8 cellular contexts compared by ENCODE assay signal in the genomic region with DNA sequence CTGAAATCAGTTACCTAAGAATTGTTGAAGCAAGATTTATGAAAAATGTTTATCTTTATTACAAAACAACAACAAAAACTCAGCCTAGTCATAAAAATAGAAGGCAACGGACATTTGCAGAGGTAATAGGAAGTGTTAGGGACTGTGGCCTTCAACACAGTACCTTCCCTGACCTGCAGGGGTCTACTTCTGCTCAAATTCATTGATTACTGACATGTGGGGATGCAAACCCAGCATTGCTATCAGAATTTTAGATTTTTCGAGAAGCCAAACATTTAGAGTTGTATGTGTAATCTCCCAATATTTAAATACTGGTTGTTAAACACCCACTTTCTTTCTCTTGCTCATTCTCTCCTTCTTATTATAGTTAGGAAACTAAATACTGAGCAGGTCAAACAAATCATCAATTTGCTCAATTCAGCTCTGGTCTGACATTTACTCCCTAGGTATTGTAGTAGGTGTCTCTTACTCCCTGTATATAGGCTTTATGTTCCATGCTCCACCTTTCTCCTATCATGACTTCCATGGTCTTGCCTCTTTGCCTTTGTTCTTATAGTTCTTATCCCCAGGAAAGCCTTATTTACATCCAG.
A peak's percentile ranks its signal among the peaks of the same experiment; 100 is the strongest.
DNase-seq lines count a peak whose midpoint lies in the region; ATAC-seq and TF ChIP-seq lines count a peak whose summit lies in the region.

No MANE protein-coding gene starts in this region.

- H3K27ac ChIP-seq in AG04450 (ENCODE audit: low read depth, low read length): no peak overlapping the region
- H3K27ac ChIP-seq in mesendoderm (ENCODE audit: low read depth, low read length): no peak overlapping the region
- no peak overlapping the region for H3K27ac ChIP-seq in sigmoid colon

- TF ChIP-seq POLR2A in sigmoid colon (IDR thresholded peaks at IDR 0.05): no peak

- no peak overlapping the region for H4K8ac ChIP-seq in mesendoderm (ENCODE audit: low read depth, low read length)

- TF ChIP-seq CTCF in AG04450 (IDR thresholded peaks at IDR 0.05; ENCODE audit: low read depth, low read length) (peak; percentile 38), sigmoid colon (IDR thresholded peaks at IDR 0.05) (no peak)

- POLR2A ChIA-PET in AG04450 (lab: Yijun Ruan, JAX): no interaction called here

- H3K27me3 Mint-ChIP-seq in activated T-cell treated with anti-CD3 and anti-CD28 coated beads, Interleukin-2, amount 50 U/mL, for 4 hours (ENCODE audit: low read depth): no peaks in the 10 kb centered on the region

- H3K9me3 ChIP-seq in AG04450 (ENCODE audit: control insufficient read depth, insufficient read depth, low read length): no peaks in the 10 kb centered on the region
- no peaks in the 10 kb centered on the region for H3K9me3 ChIP-seq in sigmoid colon

- H3K4me3 ChIP-seq in AG04450 (ENCODE audit: low read depth, low read length) (no peak overlapping the region), mesendoderm (ENCODE audit: low read length) (no peak overlapping the region), sigmoid colon (no peak overlapping the region)
- H3K4me3 ChIP-seq in Jurkat, Clone E6-1 (ENCODE audit: low read length): no peak overlapping the region

- DNase-seq in AG04450 (ENCODE audit: low read depth, low spot score) (no peak), mesendoderm (peak; percentile 58), sigmoid colon (no peak), ureter (ENCODE audit: low spot score) (no peak)
- DNase-seq in Jurkat, Clone E6-1 (ENCODE audit: low read depth, low spot score): peak; percentile 29
- DNase-seq in activated T-cell treated with anti-CD3 and anti-CD28 coated beads, Interleukin-2, amount 50 U/mL, for 4 hours: peak; percentile 25

- no peak for TF ChIP-seq EP300 in sigmoid colon (IDR thresholded peaks at IDR 0.05)

- H3K9ac ChIP-seq in mesendoderm (ENCODE audit: low read length): no peak overlapping the region

- WGBS in mesendoderm (ENCODE audit: extremely low coverage, insufficient coverage, low lambda C conversion rate): no CpG with 5 or more reads among the region's 2 CpGs
- WGBS in sigmoid colon, 2 donors: 56 to 68% methylated on average over 2 of the region's 2 CpGs

- H3K9me3 Mint-ChIP-seq in activated T-cell treated with anti-CD3 and anti-CD28 coated beads, Interleukin-2, amount 50 U/mL, for 4 hours: peaks cover 4% of the 10 kb centered on the region

- H3K4me1 Mint-ChIP-seq in activated T-cell treated with anti-CD3 and anti-CD28 coated beads, Interleukin-2, amount 50 U/mL, for 4 hours (ENCODE audit: low read depth): peaks cover 49% of the 10 kb centered on the region

- H3K18ac ChIP-seq in mesendoderm (ENCODE audit: low read length): no peak overlapping the region

- no peaks in the 10 kb centered on the region for H3K79me2 ChIP-seq in mesendoderm (ENCODE audit: control insufficient read depth, insufficient read depth, low read length)

- H3K23ac ChIP-seq in mesendoderm (ENCODE audit: low read length): no peak overlapping the region

- H3K36me3 ChIP-seq in mesendoderm (ENCODE audit: control insufficient read depth, insufficient read depth, low read length) (no peaks in the 10 kb centered on the region), sigmoid colon (no peaks in the 10 kb centered on the region)

- no peaks in the 10 kb centered on the region for H3K27me3 ChIP-seq in AG04450 (ENCODE audit: control insufficient read depth, insufficient read depth, low read length)
- no peaks in the 10 kb centered on the region for H3K27me3 ChIP-seq in mesendoderm (ENCODE audit: insufficient read depth, low read length, poor library complexity)
- H3K27me3 ChIP-seq in sigmoid colon: no peaks in the 10 kb centered on the region

- no peak overlapping the region for H2AK5ac ChIP-seq in mesendoderm (ENCODE audit: low read length)

- H2BK15ac ChIP-seq in mesendoderm (replicated peaks; ENCODE audit: low read depth): no peak overlapping the region

- H4K5ac ChIP-seq in mesendoderm (ENCODE audit: low read length): no peak overlapping the region

- intact Hi-C loops in sigmoid colon (cut with DNase I): no loop called here

- H3K4me1 ChIP-seq in mesendoderm (ENCODE audit: control insufficient read depth, low read depth, low read length) (no peaks in the 10 kb centered on the region), sigmoid colon (peaks cover 0 to 8% (median 3%) of the 10 kb centered on the region in 4 donors)

- H3K4me3 Mint-ChIP-seq in activated T-cell treated with anti-CD3 and anti-CD28 coated beads, Interleukin-2, amount 50 U/mL, for 4 hours: peak overlapping the region; percentile 0

- H3K79me1 ChIP-seq in mesendoderm (ENCODE audit: low read length): no peaks in the 10 kb centered on the region

- CTCF ChIA-PET in AG04450 (lab: Charles Lee): interaction anchor here (1.0 to 1.4 kb wide), 3 partner anchors 10 to 288 kb away, joined by 3 read pairs; no protein-coding TSS in a partner anchor

- H3K4me2 ChIP-seq in mesendoderm (ENCODE audit: low read length): no peak overlapping the region

- ATAC-seq in GM19025 (IDR thresholded peaks at IDR 0.05; ENCODE audit: low read depth, unreplicated experiment) (peak; percentile 72), GM18517 (IDR thresholded peaks at IDR 0.05; ENCODE audit: unreplicated experiment) (no peak)
- ATAC-seq in activated T-cell treated with anti-CD3 and anti-CD28 coated beads, Interleukin-2, amount 50 U/mL, for 4 hours: peak; percentile 63 to 68

- no peaks in the 10 kb centered on the region for H3K36me3 Mint-ChIP-seq in activated T-cell treated with anti-CD3 and anti-CD28 coated beads, Interleukin-2, amount 50 U/mL, for 4 hours (ENCODE audit: insufficient read depth)

- no peak overlapping the region for H2BK5ac ChIP-seq in mesendoderm (ENCODE audit: low read length)

- H2BK120ac ChIP-seq in mesendoderm (ENCODE audit: low read depth, low read length): no peak overlapping the region

- H3K4ac ChIP-seq in mesendoderm (ENCODE audit: low read depth, low read length): no peak overlapping the region

- H3K56ac ChIP-seq in mesendoderm (ENCODE audit: low read length): no peak overlapping the region

Comparison
In these comparisons a context has a peak if more than half of its experiments do, and no peak if none do; other contexts are left out.
1. DNase-seq: peak in Jurkat, Clone E6-1 (single experiment), activated T-cell treated with anti-CD3 and anti-CD28 coated beads, Interleukin-2, amount 50 U/mL, for 4 hours (single experiment) and mesendoderm (single experiment); none in AG04450 (single experiment), sigmoid colon (single experiment) and ureter (single experiment).